ENCODE assay signal across 1 cellular context in genomic region chr22:49948116-49948515, GRCh38.
TF ChIP-seq lines count a peak whose summit lies in the region.

No MANE protein-coding gene starts in this region.

TF ChIP-seq in HCT116, 20 proteins besides CTCF, POLR2A, EP300 and RAD21:
- no peak for TF ChIP-seq ZFX (IDR thresholded peaks at IDR 0.05)
- no peak for TF ChIP-seq CEBPB (IDR thresholded peaks at IDR 0.05; ENCODE audit: low read depth)
- no peak for TF ChIP-seq ELF1 (IDR thresholded peaks at IDR 0.05; ENCODE audit: borderline replicate concordance, low read depth)
- TF ChIP-seq, protein P1, sequence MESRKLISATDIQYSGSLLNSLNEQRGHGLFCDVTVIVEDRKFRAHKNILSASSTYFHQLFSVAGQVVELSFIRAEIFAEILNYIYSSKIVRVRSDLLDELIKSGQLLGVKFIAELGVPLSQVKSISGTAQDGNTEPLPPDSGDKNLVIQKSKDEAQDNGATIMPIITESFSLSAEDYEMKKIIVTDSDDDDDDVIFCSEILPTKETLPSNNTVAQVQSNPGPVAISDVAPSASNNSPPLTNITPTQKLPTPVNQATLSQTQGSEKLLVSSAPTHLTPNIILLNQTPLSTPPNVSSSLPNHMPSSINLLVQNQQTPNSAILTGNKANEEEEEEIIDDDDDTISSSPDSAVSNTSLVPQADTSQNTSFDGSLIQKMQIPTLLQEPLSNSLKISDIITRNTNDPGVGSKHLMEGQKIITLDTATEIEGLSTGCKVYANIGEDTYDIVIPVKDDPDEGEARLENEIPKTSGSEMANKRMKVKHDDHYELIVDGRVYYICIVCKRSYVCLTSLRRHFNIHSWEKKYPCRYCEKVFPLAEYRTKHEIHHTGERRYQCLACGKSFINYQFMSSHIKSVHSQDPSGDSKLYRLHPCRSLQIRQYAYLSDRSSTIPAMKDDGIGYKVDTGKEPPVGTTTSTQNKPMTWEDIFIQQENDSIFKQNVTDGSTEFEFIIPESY (IDR thresholded peaks at IDR 0.05; ENCODE audit: extremely low read depth, insufficient replicate concordance, low read length): no peak
- TF ChIP-seq CBX3 (IDR thresholded peaks at IDR 0.05; ENCODE audit: low read depth): no peak
- TF ChIP-seq SP1 (IDR thresholded peaks at IDR 0.05; ENCODE audit: low read depth): no peak
- no peak for TF ChIP-seq JUND (IDR thresholded peaks at IDR 0.05)
- no peak for TF ChIP-seq EZH2phosphoT487 (IDR thresholded peaks at IDR 0.05; ENCODE audit: borderline replicate concordance)
- no peak for TF ChIP-seq POLR2AphosphoS5 (IDR thresholded peaks at IDR 0.05; ENCODE audit: low read depth, low read length)
- no peak for TF ChIP-seq TCF7L2 (IDR thresholded peaks at IDR 0.05; ENCODE audit: borderline replicate concordance, extremely low read depth, insufficient read depth, insufficient read length)
- TF ChIP-seq EZH2 (IDR thresholded peaks at IDR 0.05): no peak
- no peak for TF ChIP-seq EGR1 (IDR thresholded peaks at IDR 0.05; ENCODE audit: low read depth)
TF ChIP-seq in HCT116: peak in this region for 0.
